27 cellular contexts compared by ENCODE assay signal in the genomic region with DNA sequence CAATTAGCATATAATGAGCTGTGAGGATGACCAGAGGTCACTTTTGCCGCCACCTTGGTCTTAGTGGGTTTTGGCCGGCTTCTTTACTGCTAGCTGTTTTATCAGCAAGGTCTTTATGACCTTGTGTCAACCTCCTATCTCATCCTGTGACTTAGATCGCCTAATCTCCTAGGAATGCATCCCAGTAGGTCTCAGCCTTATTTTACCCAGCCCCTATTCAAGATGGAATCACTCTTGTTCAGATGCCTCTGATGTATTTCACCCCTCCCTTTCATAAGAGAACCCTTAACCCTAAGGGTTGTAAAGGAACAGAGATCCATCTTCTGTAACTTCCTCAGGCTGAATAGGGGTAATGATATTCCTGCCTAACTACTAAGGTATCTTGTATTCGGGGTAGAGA.
"Had no signal": no experiment of that assay in that cellular context is flagged by ENCODE, and none has a peak within 500 bp of the region (broad histone marks: within the 10 kb centered on the region; RNA-seq: fewer than 3 reads in every experiment).

No MANE protein-coding gene starts in this region.

- H3K4me1 Mint-ChIP-seq: neural progenitor cell; stimulated activated effector memory CD8-positive, alpha-beta T cell treated with anti-CD3 and anti-CD28 coated beads, Interleukin-12 subunit alpha, Interleukin-12 subunit beta, amount 100 ng/mL, for 72 hours; stimulated activated naive B cell treated with anti-CD40 and anti-IgM and Interleukin-4, amounts not matched to agents 10 μg/mL and 1 μg/mL and 100 μg/mL, for 72 hours had no signal

- H3K27me3 Mint-ChIP-seq: progenitor cell of endocrine pancreas; stimulated activated naive B cell treated with anti-CD40 and anti-IgM and Interleukin-4, amounts not matched to agents 10 μg/mL and 1 μg/mL and 100 μg/mL, for 72 hours; stimulated activated naive CD8-positive, alpha-beta T cell treated with anti-CD3 and anti-CD28 coated beads, Interleukin-15, Interleukin-2, amounts not matched to agents 100 ng/mL and 50 ng/mL, for 24 hours had no signal

- H3K4me2 ChIP-seq: neural progenitor cell had no signal

- FAIRE-seq: urothelium cell line had no signal

- DNase-seq: occipital lobe; ovary; posterior cingulate gyrus; psoas muscle; right cardiac atrium; right lobe of liver; sigmoid colon; small intestine; stimulated activated CD4-positive, alpha-beta T cell treated with anti-CD3 and anti-CD28 coated beads, Interleukin-15, amount 100 ng/mL, for 24 hours; stimulated activated CD4-positive, alpha-beta T cell treated with anti-CD3 and anti-CD28 coated beads, Interleukin-2, amount 100 ng/mL, for 24 hours; stimulated activated CD4-positive, alpha-beta T cell treated with anti-CD3 and anti-CD28 coated beads, Interleukin-2, amount 100 ng/mL, for 48 hours; stimulated activated CD4-positive, alpha-beta T cell treated with anti-CD3 and anti-CD28 coated beads, Interleukin-4, amount 100 ng/mL, for 24 hours; stimulated activated naive B cell treated with anti-CD40 and anti-IgM and Interleukin-4, amounts not matched to agents 10 μg/mL and 1 μg/mL and 100 μg/mL, for 72 hours; stimulated activated naive CD4-positive, alpha-beta T cell treated with Interleukin-2 at 50 U/mL for 16 hours; stomach; thyroid gland; upper lobe of left lung had no signal

- H3K79me2 ChIP-seq: parathyroid adenoma had no signal

- H2AFZ ChIP-seq: neural progenitor cell, parathyroid adenoma had no signal

- ATAC-seq: psoas muscle; right cardiac atrium; right lobe of liver; stimulated activated effector memory CD8-positive, alpha-beta T cell treated with anti-CD3 and anti-CD28 coated beads, Interleukin-12 subunit alpha, Interleukin-12 subunit beta, amount 100 ng/mL, for 72 hours; stimulated activated naive B cell treated with anti-CD40 and anti-IgM and Interleukin-4, amounts not matched to agents 10 μg/mL and 1 μg/mL and 100 μg/mL, for 72 hours had no signal

- H3K4me1 ChIP-seq: neural progenitor cell, parathyroid adenoma, psoas muscle, right lobe of liver, sigmoid colon, stomach, thyroid gland, tibial nerve, upper lobe of left lung, vagina had no signal

- H3K27ac ChIP-seq: neural progenitor cell, ovary, parathyroid adenoma, psoas muscle, right lobe of liver, sigmoid colon, stomach, thoracic aorta, thyroid gland, tibial nerve, upper lobe of left lung, vagina had no signal

- H3K9me3 ChIP-seq: ovary, psoas muscle, right lobe of liver, sigmoid colon, stomach, thoracic aorta, thyroid gland, tibial nerve, upper lobe of left lung, vagina had no signal

- H3K9me3 Mint-ChIP-seq: nephron; neural progenitor cell; stimulated activated effector memory CD8-positive, alpha-beta T cell treated with anti-CD3 and anti-CD28 coated beads, Interleukin-12 subunit alpha, Interleukin-12 subunit beta, amount 100 ng/mL, for 72 hours; stimulated activated naive CD8-positive, alpha-beta T cell treated with anti-CD3 and anti-CD28 coated beads, Interleukin-15, Interleukin-2, amounts not matched to agents 100 ng/mL and 50 ng/mL, for 24 hours had no signal

- H3K4me3 Mint-ChIP-seq: nephron; neural progenitor cell; stimulated activated effector memory CD8-positive, alpha-beta T cell treated with anti-CD3 and anti-CD28 coated beads, Interleukin-12 subunit alpha, Interleukin-12 subunit beta, amount 100 ng/mL, for 72 hours; stimulated activated naive B cell treated with anti-CD40 and anti-IgM and Interleukin-4, amounts not matched to agents 10 μg/mL and 1 μg/mL and 100 μg/mL, for 72 hours; stimulated activated naive CD8-positive, alpha-beta T cell treated with anti-CD3 and anti-CD28 coated beads, Interleukin-15, Interleukin-2, amounts not matched to agents 100 ng/mL and 50 ng/mL, for 24 hours had no signal

- H3K4me3 ChIP-seq: neural progenitor cell, ovary, psoas muscle, right lobe of liver, sigmoid colon, stomach, thoracic aorta, thyroid gland, tibial nerve, upper lobe of left lung, vagina had no signal

- H3K36me3 ChIP-seq: neural progenitor cell, ovary, right lobe of liver, sigmoid colon, stomach, thoracic aorta, thyroid gland, tibial nerve, upper lobe of left lung, vagina had no signal

- H3K27ac Mint-ChIP-seq: nephron; neural progenitor cell; progenitor cell of endocrine pancreas; stimulated activated effector memory CD8-positive, alpha-beta T cell treated with anti-CD3 and anti-CD28 coated beads, Interleukin-12 subunit alpha, Interleukin-12 subunit beta, amount 100 ng/mL, for 72 hours; stimulated activated naive B cell treated with anti-CD40 and anti-IgM and Interleukin-4, amounts not matched to agents 10 μg/mL and 1 μg/mL and 100 μg/mL, for 72 hours; stimulated activated naive CD8-positive, alpha-beta T cell treated with anti-CD3 and anti-CD28 coated beads, Interleukin-15, Interleukin-2, amounts not matched to agents 100 ng/mL and 50 ng/mL, for 24 hours had no signal

- H3K27me3 ChIP-seq: neural progenitor cell, ovary, right lobe of liver, sigmoid colon, stomach, thyroid gland, tibial nerve, upper lobe of left lung, vagina had no signal

- H3K9ac ChIP-seq: neural progenitor cell, parathyroid adenoma had no signal

- H3K36me3 Mint-ChIP-seq: neural progenitor cell; stimulated activated effector memory CD8-positive, alpha-beta T cell treated with anti-CD3 and anti-CD28 coated beads, Interleukin-12 subunit alpha, Interleukin-12 subunit beta, amount 100 ng/mL, for 72 hours; stimulated activated naive B cell treated with anti-CD40 and anti-IgM and Interleukin-4, amounts not matched to agents 10 μg/mL and 1 μg/mL and 100 μg/mL, for 72 hours had no signal
